Comparison of ENCODE assay signal across 15 cellular contexts in the genomic region with DNA sequence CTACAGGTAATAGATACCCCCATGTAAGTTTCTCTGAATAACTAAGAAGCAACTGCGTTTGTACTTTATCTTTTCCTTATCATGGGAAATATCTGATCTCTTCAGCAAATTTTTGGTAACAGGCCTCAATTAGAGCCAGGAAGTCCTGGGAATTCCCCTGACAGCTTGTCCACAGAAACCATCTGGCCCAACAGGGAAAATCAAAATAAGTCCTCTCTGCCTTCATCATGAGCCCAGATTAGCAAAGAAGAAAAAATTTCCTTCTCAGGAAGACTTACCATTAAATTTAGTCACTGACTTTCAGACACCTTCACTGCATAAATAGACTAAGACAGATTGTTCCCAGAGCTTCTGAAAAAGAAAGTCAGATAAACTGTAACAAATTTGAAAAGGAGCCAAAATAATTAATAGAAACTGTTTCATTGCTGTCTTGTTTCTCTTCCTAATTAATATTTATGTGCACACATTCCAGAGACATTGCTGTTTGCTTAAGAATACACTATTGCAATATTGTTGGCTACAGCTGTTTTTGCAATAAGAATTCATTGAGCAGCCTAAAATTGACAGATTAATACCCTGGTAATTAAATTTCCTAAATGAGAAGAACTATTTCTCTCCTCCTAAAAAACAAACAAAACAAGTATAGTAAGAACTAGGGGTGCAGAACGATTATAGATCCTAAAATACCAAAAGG.
DNase-seq lines count a peak whose midpoint lies in the region; ATAC-seq and TF ChIP-seq lines count a peak whose summit lies in the region.
"Had no signal": no experiment of that assay in that cellular context is flagged by ENCODE, and none has a peak within 500 bp of the region (broad histone marks: within the 10 kb centered on the region; RNA-seq: fewer than 3 reads in every experiment).

No MANE protein-coding gene starts in this region.

- no peaks in the 10 kb centered on the region for H3K9me3 ChIP-seq in effector memory CD4-positive, alpha-beta T cell (ENCODE audit: control insufficient read depth, low read length)
- H3K9me3 ChIP-seq: colonic mucosa, psoas muscle, SJCRH30 had no signal

- TF ChIP-seq CTCF in coronary artery (IDR thresholded peaks at IDR 0.05), result no peak

- H3K4me3 ChIP-seq in coronary artery, result no peak overlapping the region
- H3K4me3 ChIP-seq in effector memory CD4-positive, alpha-beta T cell (ENCODE audit: insufficient read depth, low read depth, low read length, poor library complexity, severe bottlenecking), result no peak overlapping the region
- H3K4me3 ChIP-seq: colonic mucosa, psoas muscle, SJCRH30 had no signal

- ATAC-seq in HG03108 (IDR thresholded peaks at IDR 0.05; ENCODE audit: unreplicated experiment), result no peak
- ATAC-seq: CD8-positive, alpha-beta T cell had no signal

- H3K27me3 ChIP-seq in effector memory CD4-positive, alpha-beta T cell (replicated peaks; ENCODE audit: control insufficient read depth, insufficient read depth, low read length, poor library complexity, severe bottlenecking), result no peaks in the 10 kb centered on the region
- H3K27me3 ChIP-seq: colonic mucosa, SJCRH30 had no signal

- H3K36me3 ChIP-seq in effector memory CD4-positive, alpha-beta T cell (ENCODE audit: control insufficient read depth, insufficient read depth, low read length), result no peaks in the 10 kb centered on the region
- H3K36me3 ChIP-seq: colonic mucosa, SJCRH30 had no signal

- peak; percentile 52 for DNase-seq in NCI-H510A treated with DMSO at 0.1 percent for 48 hours (lab: John Stamatoyannopoulos, UW)
- no peak for DNase-seq in NCI-H510A (lab: John Stamatoyannopoulos, UW)
- peak; percentile 46 to 81 for DNase-seq in NCI-H524 (lab: John Stamatoyannopoulos, UW)
- DNase-seq in coronary artery (ENCODE audit: low spot score), result no peak
- peak; percentile 17 for DNase-seq in pons (ENCODE audit: low spot score)
- DNase-seq in SIG-M5 (lab: John Stamatoyannopoulos, UW), result no peak
- DNase-seq in effector memory CD4-positive, alpha-beta T cell, result no peak
- DNase-seq: activated CD4-positive, alpha-beta T cell treated with anti-CD3 and anti-CD28 coated beads, Interleukin-2, amount 50 U/mL, for 4 hours; activated T-cell treated with anti-CD3 and anti-CD28 coated beads, Interleukin-2, amount 50 U/mL, for 24 hours; CD8-positive, alpha-beta T cell; colonic mucosa; left cardiac atrium; psoas muscle; SJCRH30 had no signal

- H3K27ac ChIP-seq in coronary artery, result peak overlapping the region; percentile 7 to 13
- H3K27ac ChIP-seq in effector memory CD4-positive, alpha-beta T cell (ENCODE audit: insufficient read depth, low read length, poor library complexity, severe bottlenecking), result no peak overlapping the region
- H3K27ac ChIP-seq: colonic mucosa, psoas muscle, SJCRH30 had no signal

- no peaks in the 10 kb centered on the region for H3K4me1 ChIP-seq in effector memory CD4-positive, alpha-beta T cell (ENCODE audit: control insufficient read depth, insufficient read depth, low read length, poor library complexity, severe bottlenecking)
- H3K4me1 ChIP-seq: colonic mucosa, SJCRH30 had no signal

Comparison
In these comparisons a context has a peak if more than half of its experiments do, and no peak if none do; other contexts are left out.
1. DNase-seq: peak in NCI-H510A treated with DMSO at 0.1 percent for 48 hours (single experiment), NCI-H524 (2 of 2) and pons (single experiment); none in NCI-H510A (single experiment), coronary artery (single experiment), SIG-M5 (single experiment) and effector memory CD4-positive, alpha-beta T cell (0 of 3).